ENCODE assay signal across 2 cellular contexts in genomic region chr12:122096591-122097149, GRCh38.
TF ChIP-seq lines count a peak whose summit lies in the region.

No MANE protein-coding gene starts in this region.

TF ChIP-seq in IMR-90, 13 proteins besides CTCF, POLR2A, EP300 and RAD21:
- TF ChIP-seq BHLHE40 (IDR thresholded peaks at IDR 0.05; ENCODE audit: low read depth, low read length) (peak; percentile 45; the same call in 1 of the 2 replicates), RCOR1 (IDR thresholded peaks at IDR 0.05; ENCODE audit: insufficient replicate concordance, low read length) (no peak)

TF ChIP-seq in K562, 482 proteins besides CTCF, POLR2A, EP300 and RAD21 (continues in another document):
- TF ChIP-seq WHSC1 (IDR thresholded peaks at IDR 0.05; ENCODE audit: low read length) (peak; percentile 62), ZNF766 (CRISPR knock-in tag; conservative IDR thresholded peaks at IDR 0.05) (no peak), CHD2 (IDR thresholded peaks at IDR 0.05; ENCODE audit: low read depth, low read length) (no peak), E2F8 (IDR thresholded peaks at IDR 0.05; ENCODE audit: low read depth, partially characterized antibody) (no peak), BCL6 (CRISPR knock-in tag; IDR thresholded peaks at IDR 0.05) (no peak), ADNP (tag; IDR thresholded peaks at IDR 0.05) (no peak), MAFG (tag; conservative IDR thresholded peaks at IDR 0.05) (0 out of 2 replicates have a peak, but pooled peaks have one; percentile 11), ZNF324 (CRISPR knock-in tag; IDR thresholded peaks at IDR 0.05) (no peak), CBX8 (IDR thresholded peaks at IDR 0.05; ENCODE audit: borderline replicate concordance, extremely low read depth, low read depth, low read length, poor library complexity, severe bottlenecking) (no peak), BRD4 (IDR thresholded peaks at IDR 0.05) (no peak), NFXL1 (CRISPR knock-in tag; IDR thresholded peaks at IDR 0.05) (no peak), REST (CRISPR knock-in tag; IDR thresholded peaks at IDR 0.05; ENCODE audit: low read depth) (no peak), CHD1 (IDR thresholded peaks at IDR 0.05; ENCODE audit: low read length) (no peak), NCOR1 (IDR thresholded peaks at IDR 0.05) (no peak), JUNB (CRISPR knock-in tag; conservative IDR thresholded peaks at IDR 0.05) (no peak), ZNF592 (IDR thresholded peaks at IDR 0.05) (0 out of 2 replicates have a peak, but pooled peaks have one; percentile 62), SIX5 (IDR thresholded peaks at IDR 0.05; ENCODE audit: borderline replicate concordance in 1 of 2, insufficient read depth in 1 of 2, low read depth in 1 of 2, low read length in 2 of 2) (no peak), ZNF197 (CRISPR knock-in tag; IDR thresholded peaks at IDR 0.05; ENCODE audit: low read depth) (no peak), ZNF696 (CRISPR knock-in tag; conservative IDR thresholded peaks at IDR 0.05) (no peak), POLR2G (IDR thresholded peaks at IDR 0.05; ENCODE audit: low read depth, low read length) (no peak), EZH2 (IDR thresholded peaks at IDR 0.05; ENCODE audit: borderline replicate concordance, low read depth, low read length) (no peak), ZNF316 (IDR thresholded peaks at IDR 0.05) (peak; percentile 44), HDAC2 (IDR thresholded peaks at IDR 0.05) (no peak), ZNF507 (tag; conservative IDR thresholded peaks at IDR 0.05) (no peak), ZC3H4 (CRISPR knock-in tag; IDR thresholded peaks at IDR 0.05; ENCODE audit: borderline replicate concordance) (no peak), HDAC3 (IDR thresholded peaks at IDR 0.05; ENCODE audit: borderline replicate concordance, partially characterized antibody) (no peak)
- TF ChIP-seq, protein P1, sequence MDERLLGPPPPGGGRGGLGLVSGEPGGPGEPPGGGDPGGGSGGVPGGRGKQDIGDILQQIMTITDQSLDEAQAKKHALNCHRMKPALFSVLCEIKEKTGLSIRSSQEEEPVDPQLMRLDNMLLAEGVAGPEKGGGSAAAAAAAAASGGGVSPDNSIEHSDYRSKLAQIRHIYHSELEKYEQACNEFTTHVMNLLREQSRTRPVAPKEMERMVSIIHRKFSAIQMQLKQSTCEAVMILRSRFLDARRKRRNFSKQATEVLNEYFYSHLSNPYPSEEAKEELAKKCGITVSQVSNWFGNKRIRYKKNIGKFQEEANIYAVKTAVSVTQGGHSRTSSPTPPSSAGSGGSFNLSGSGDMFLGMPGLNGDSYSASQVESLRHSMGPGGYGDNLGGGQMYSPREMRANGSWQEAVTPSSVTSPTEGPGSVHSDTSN (CRISPR knock-in tag; IDR thresholded peaks at IDR 0.05; ENCODE audit: low read depth), result no peak
- TF ChIP-seq, protein P1 (tag; conservative IDR thresholded peaks at IDR 0.05; ENCODE audit: low read depth), result 0 out of 2 replicates have a peak, but pooled peaks have one; percentile 12
- TF ChIP-seq, protein P2, sequence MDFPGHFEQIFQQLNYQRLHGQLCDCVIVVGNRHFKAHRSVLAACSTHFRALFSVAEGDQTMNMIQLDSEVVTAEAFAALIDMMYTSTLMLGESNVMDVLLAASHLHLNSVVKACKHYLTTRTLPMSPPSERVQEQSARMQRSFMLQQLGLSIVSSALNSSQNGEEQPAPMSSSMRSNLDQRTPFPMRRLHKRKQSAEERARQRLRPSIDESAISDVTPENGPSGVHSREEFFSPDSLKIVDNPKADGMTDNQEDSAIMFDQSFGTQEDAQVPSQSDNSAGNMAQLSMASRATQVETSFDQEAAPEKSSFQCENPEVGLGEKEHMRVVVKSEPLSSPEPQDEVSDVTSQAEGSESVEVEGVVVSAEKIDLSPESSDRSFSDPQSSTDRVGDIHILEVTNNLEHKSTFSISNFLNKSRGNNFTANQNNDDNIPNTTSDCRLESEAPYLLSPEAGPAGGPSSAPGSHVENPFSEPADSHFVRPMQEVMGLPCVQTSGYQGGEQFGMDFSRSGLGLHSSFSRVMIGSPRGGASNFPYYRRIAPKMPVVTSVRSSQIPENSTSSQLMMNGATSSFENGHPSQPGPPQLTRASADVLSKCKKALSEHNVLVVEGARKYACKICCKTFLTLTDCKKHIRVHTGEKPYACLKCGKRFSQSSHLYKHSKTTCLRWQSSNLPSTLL (IDR thresholded peaks at IDR 0.05), result no peak
- TF ChIP-seq, protein P3, sequence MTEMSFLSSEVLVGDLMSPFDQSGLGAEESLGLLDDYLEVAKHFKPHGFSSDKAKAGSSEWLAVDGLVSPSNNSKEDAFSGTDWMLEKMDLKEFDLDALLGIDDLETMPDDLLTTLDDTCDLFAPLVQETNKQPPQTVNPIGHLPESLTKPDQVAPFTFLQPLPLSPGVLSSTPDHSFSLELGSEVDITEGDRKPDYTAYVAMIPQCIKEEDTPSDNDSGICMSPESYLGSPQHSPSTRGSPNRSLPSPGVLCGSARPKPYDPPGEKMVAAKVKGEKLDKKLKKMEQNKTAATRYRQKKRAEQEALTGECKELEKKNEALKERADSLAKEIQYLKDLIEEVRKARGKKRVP (CRISPR knock-in tag; IDR thresholded peaks at IDR 0.05), result no peak
- TF ChIP-seq, protein P4, sequence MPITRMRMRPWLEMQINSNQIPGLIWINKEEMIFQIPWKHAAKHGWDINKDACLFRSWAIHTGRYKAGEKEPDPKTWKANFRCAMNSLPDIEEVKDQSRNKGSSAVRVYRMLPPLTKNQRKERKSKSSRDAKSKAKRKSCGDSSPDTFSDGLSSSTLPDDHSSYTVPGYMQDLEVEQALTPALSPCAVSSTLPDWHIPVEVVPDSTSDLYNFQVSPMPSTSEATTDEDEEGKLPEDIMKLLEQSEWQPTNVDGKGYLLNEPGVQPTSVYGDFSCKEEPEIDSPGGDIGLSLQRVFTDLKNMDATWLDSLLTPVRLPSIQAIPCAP (CRISPR knock-in tag; IDR thresholded peaks at IDR 0.05; ENCODE audit: borderline replicate concordance), result no peak
- TF ChIP-seq, protein P5, sequence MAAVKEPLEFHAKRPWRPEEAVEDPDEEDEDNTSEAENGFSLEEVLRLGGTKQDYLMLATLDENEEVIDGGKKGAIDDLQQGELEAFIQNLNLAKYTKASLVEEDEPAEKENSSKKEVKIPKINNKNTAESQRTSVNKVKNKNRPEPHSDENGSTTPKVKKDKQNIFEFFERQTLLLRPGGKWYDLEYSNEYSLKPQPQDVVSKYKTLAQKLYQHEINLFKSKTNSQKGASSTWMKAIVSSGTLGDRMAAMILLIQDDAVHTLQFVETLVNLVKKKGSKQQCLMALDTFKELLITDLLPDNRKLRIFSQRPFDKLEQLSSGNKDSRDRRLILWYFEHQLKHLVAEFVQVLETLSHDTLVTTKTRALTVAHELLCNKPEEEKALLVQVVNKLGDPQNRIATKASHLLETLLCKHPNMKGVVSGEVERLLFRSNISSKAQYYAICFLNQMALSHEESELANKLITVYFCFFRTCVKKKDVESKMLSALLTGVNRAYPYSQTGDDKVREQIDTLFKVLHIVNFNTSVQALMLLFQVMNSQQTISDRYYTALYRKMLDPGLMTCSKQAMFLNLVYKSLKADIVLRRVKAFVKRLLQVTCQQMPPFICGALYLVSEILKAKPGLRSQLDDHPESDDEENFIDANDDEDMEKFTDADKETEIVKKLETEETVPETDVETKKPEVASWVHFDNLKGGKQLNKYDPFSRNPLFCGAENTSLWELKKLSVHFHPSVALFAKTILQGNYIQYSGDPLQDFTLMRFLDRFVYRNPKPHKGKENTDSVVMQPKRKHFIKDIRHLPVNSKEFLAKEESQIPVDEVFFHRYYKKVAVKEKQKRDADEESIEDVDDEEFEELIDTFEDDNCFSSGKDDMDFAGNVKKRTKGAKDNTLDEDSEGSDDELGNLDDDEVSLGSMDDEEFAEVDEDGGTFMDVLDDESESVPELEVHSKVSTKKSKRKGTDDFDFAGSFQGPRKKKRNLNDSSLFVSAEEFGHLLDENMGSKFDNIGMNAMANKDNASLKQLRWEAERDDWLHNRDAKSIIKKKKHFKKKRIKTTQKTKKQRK (IDR thresholded peaks at IDR 0.05; ENCODE audit: borderline replicate concordance, low read depth, low read length), result no peak
- TF ChIP-seq, protein P6, sequence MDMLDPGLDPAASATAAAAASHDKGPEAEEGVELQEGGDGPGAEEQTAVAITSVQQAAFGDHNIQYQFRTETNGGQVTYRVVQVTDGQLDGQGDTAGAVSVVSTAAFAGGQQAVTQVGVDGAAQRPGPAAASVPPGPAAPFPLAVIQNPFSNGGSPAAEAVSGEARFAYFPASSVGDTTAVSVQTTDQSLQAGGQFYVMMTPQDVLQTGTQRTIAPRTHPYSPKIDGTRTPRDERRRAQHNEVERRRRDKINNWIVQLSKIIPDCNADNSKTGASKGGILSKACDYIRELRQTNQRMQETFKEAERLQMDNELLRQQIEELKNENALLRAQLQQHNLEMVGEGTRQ (CRISPR knock-in tag; IDR thresholded peaks at IDR 0.05), result no peak
- TF ChIP-seq, protein P7, sequence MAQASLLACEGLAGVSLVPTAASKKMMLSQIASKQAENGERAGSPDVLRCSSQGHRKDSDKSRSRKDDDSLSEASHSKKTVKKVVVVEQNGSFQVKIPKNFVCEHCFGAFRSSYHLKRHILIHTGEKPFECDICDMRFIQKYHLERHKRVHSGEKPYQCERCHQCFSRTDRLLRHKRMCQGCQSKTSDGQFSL (CRISPR knock-in tag; IDR thresholded peaks at IDR 0.05), result no peak
- TF ChIP-seq, protein P7 (tag; IDR thresholded peaks at IDR 0.05), result no peak
